In genomic region chr17:42773290-42774035, GRCh38 we compare ENCODE assay signal across 8 cellular contexts. TPM values are rescaled to one million over a fixed set of nuclear protein-coding genes. Genes with fewer than 3 reads are reported as not detected.
A peak's percentile ranks its signal among the peaks of the same experiment; 100 is the strongest.
DNase-seq lines count a peak whose midpoint lies in the region; ATAC-seq and TF ChIP-seq lines count a peak whose summit lies in the region.

Gene VPS25, plus strand, starts transcription at chr17:42773449. Its CDS starts 27 bp downstream, at chr17:42773476.

- H3K4me3 ChIP-seq in GM06990 (replicated peaks; ENCODE audit: low read depth, low read length) (peak within 1 kb of the TSS; percentile 82), kidney epithelial cell (ENCODE audit: low read depth, low read length) (peak within 1 kb of the TSS; percentile 69)

- TF ChIP-seq CTCF in GM06990 (IDR thresholded peaks at IDR 0.05; ENCODE audit: insufficient read depth, low read length, poor library complexity, severe bottlenecking) (peak; percentile 33), kidney epithelial cell (IDR thresholded peaks at IDR 0.05; ENCODE audit: insufficient read depth, low read length, poor library complexity, severe bottlenecking) (peak; percentile 20)

- H3K27me3 ChIP-seq in GM06990 (replicated peaks; ENCODE audit: control insufficient read depth, insufficient read depth, low read length) (no peaks in the 10 kb centered on the region), kidney epithelial cell (ENCODE audit: control insufficient read depth, insufficient read depth, low read length) (no peaks in the 10 kb centered on the region)

- DNase-seq in GM06990 (ENCODE audit: extremely low read depth, insufficient read length) (peak; percentile 72), NCI-H446 treated with DMSO at 0.1 percent for 48 hours (lab: John Stamatoyannopoulos, UW) (peak; percentile 60), cerebellum (ENCODE audit: low spot score) (peak; percentile 85), kidney epithelial cell (ENCODE audit: low read depth) (no peak)
- DNase-seq in activated CD4-positive, CD25-positive, alpha-beta regulatory T cell treated with anti-CD3 and anti-CD28 coated beads, Interleukin-2, amount 50 U/mL, for 72 hours: peak; percentile 73
- DNase-seq in stimulated activated CD4-positive, alpha-beta T cell treated with anti-CD3 and anti-CD28 coated beads, Interleukin-15, amount 100 ng/mL, for 24 hours: peak; percentile 80

- peak; percentile 77 for ATAC-seq in HG03045 (IDR thresholded peaks at IDR 0.05; ENCODE audit: unreplicated experiment)
- ATAC-seq in GM19397 (IDR thresholded peaks at IDR 0.05; ENCODE audit: unreplicated experiment): no peak

- H3K36me3 ChIP-seq in GM06990 (ENCODE audit: control insufficient read depth, insufficient read depth, low read length): peaks cover 6% of the 10 kb centered on the region
- H3K36me3 ChIP-seq in kidney epithelial cell (ENCODE audit: control insufficient read depth, insufficient read depth, low read length): peaks cover 3% of the 10 kb centered on the region

RNA-seq across cellular contexts. Expression of gene VPS25, which starts in this region (rescaled TPM):
- total RNA-seq in cerebellum (24.5 TPM), kidney epithelial cell (131 and 144 TPM in 2 replicates)
